22 cellular contexts compared by ENCODE assay signal in genomic region chr1:9811239-9811966, GRCh38. TPM values are rescaled to one million over a fixed set of nuclear protein-coding genes. Genes with fewer than 3 reads are reported as not detected.
DNase-seq lines count a peak whose midpoint lies in the region; ATAC-seq and TF ChIP-seq lines count a peak whose summit lies in the region.
"Had no signal": no experiment of that assay in that cellular context is flagged by ENCODE, and none has a peak within 500 bp of the region (broad histone marks: within the 10 kb centered on the region; RNA-seq: fewer than 3 reads in every experiment).

No MANE protein-coding gene starts in this region.

- peaks cover 62% of the 10 kb centered on the region for H3K4me1 ChIP-seq in body of pancreas
- peaks cover 47 to 74% of the 10 kb centered on the region in 2 donors for H3K4me1 ChIP-seq in thyroid gland

- H3K27me3 ChIP-seq in body of pancreas, result no peaks in the 10 kb centered on the region
- no peaks in the 10 kb centered on the region for H3K27me3 ChIP-seq in thyroid gland

- H3K36me3 ChIP-seq in body of pancreas (replicated peaks in 1 of 2; ENCODE audit: insufficient read depth in 1 of 2, low read depth in 2 of 2) (no peaks in the 10 kb centered on the region), thyroid gland (no peaks in the 10 kb centered on the region)

- intact Hi-C loops in body of pancreas (cut with DNase I), result no loop called here
- intact Hi-C loops in thyroid gland (cut with DNase I), result no loop called here

- H3K4me3 ChIP-seq in body of pancreas, result no peak overlapping the region
- no peak overlapping the region for H3K4me3 ChIP-seq in thyroid gland (replicated peaks in 1 of 3)
- H3K4me3 ChIP-seq: GM23338, K562, PC-9 had no signal

- 22 to 23% methylated on average over 6 of the region's 6 CpGs for WGBS in body of pancreas, 2 donors
- WGBS in thyroid gland, 2 donors, result 66 to 87% methylated on average over 6 of the region's 6 CpGs

- H3K9me3 ChIP-seq in body of pancreas (no peaks in the 10 kb centered on the region), thyroid gland (no peaks in the 10 kb centered on the region)
- H3K9me3 ChIP-seq: Caco-2 had no signal

- no peak for TF ChIP-seq CTCF in RWPE1 (conservative IDR thresholded peaks at IDR 0.05; ENCODE audit: low read depth)
- no peak for TF ChIP-seq CTCF in body of pancreas (IDR thresholded peaks at IDR 0.05)
- TF ChIP-seq CTCF in thyroid gland (IDR thresholded peaks at IDR 0.05), result no peak

- H3K27ac ChIP-seq in RWPE1, result peak overlapping the region; percentile 42
- peak overlapping the region in 3 of 4 donors; percentile 37 to 51 (median 48) for H3K27ac ChIP-seq in body of pancreas
- H3K27ac ChIP-seq in thyroid gland, result peak overlapping the region; percentile 8 to 40 (median 21)
- H3K27ac ChIP-seq: PC-9 had no signal

- TF ChIP-seq POLR2A in body of pancreas (IDR thresholded peaks at IDR 0.05), result no peak
- TF ChIP-seq POLR2A in thyroid gland (IDR thresholded peaks at IDR 0.05), result no peak

- DNase-seq in NCI-H82 treated with DMSO at 0.1 percent for 48 hours (lab: John Stamatoyannopoulos, UW; ENCODE audit: unreplicated experiment), result peak; percentile 22
- no peak for DNase-seq in RWPE1 (ENCODE audit: low spot score)
- no peak for DNase-seq in body of pancreas
- DNase-seq in thyroid gland, result no peak
- no peak for DNase-seq in kidney glomerular epithelial cell (lab: John Stamatoyannopoulos, UW)
- no peak for DNase-seq in activated naive CD4-positive, alpha-beta T cell (lab: John Stamatoyannopoulos, UW)
- DNase-seq in NCI-H1092 (lab: John Stamatoyannopoulos, UW), result no peak
- DNase-seq: C1 segment of cervical spinal cord; Caco-2; CD8-positive, alpha-beta T cell; H9; HFFc6; Kasumi-1; MV-4-11; NCI-H1105 treated with DMSO at 0.1 percent for 48 hours; NCI-H2029 treated with DMSO at 0.1 percent for 48 hours; NCI-H69; PC-9; RPMI8226; SHP77 had no signal

- CTCF ChIA-PET in RWPE1 (lab: Yijun Ruan, JAX), result interaction anchor here (0.6 to 1.0 kb wide), 2 partner anchors 27 to 133 kb away, joined by 3 read pairs; no protein-coding TSS in a partner anchor

- POLR2A ChIA-PET in RWPE1 (lab: Yijun Ruan, JAX; ENCODE audit: low non-redundant PET), result no interaction called here

- ATAC-seq in body of pancreas, result no peak
- ATAC-seq: CD8-positive, alpha-beta T cell; GM23338; K562 had no signal

RNA-seq across cellular contexts. Expression of gene CLSTN1, which starts 12.4 kb away (rescaled TPM):
- 10 to 100 TPM; 60.2 to 64.6 TPM for total RNA-seq in body of pancreas
- total RNA-seq in thyroid gland, result 10 to 100 TPM; 59.5 to 85.0 (median 81.5) TPM
